Comparison of ENCODE assay signal across 11 cellular contexts in genomic region chr12:69583203-69583602, GRCh38. TPM values are rescaled to one million over a fixed set of nuclear protein-coding genes. Genes with fewer than 3 reads are reported as not detected.
DNase-seq lines count a peak whose midpoint lies in the region; ATAC-seq and TF ChIP-seq lines count a peak whose summit lies in the region.
"Had no signal": no experiment of that assay in that cellular context is flagged by ENCODE, and none has a peak within 500 bp of the region (broad histone marks: within the 10 kb centered on the region; RNA-seq: fewer than 3 reads in every experiment).

No MANE protein-coding gene starts in this region.

- peaks cover 23% of the 10 kb centered on the region for H4K20me1 ChIP-seq in PC-3 (ENCODE audit: low read length)

- peaks cover 16% of the 10 kb centered on the region for H3K4me1 Mint-ChIP-seq in stimulated activated naive CD8-positive, alpha-beta T cell treated with anti-CD3 and anti-CD28 coated beads, Interleukin-15, amount 100 ng/mL, for 72 hours

- ATAC-seq in PC-3: no peak
- no peak for ATAC-seq in stimulated activated naive CD8-positive, alpha-beta T cell treated with anti-CD3 and anti-CD28 coated beads, Interleukin-15, amount 100 ng/mL, for 72 hours
- ATAC-seq in sciatic nerve: no peak
- ATAC-seq: left cardiac atrium had no signal

- no peaks in the 10 kb centered on the region for H3K27me3 ChIP-seq in PC-3 (ENCODE audit: low read length)
- H3K27me3 ChIP-seq: SJSA1 had no signal

- H3K9me2 ChIP-seq in PC-3 (replicated peaks; ENCODE audit: low read length): no peaks in the 10 kb centered on the region

- H2AFZ ChIP-seq in PC-3 (ENCODE audit: low read length): no peak overlapping the region

- peaks cover 30% of the 10 kb centered on the region for H3K79me2 ChIP-seq in PC-3 (ENCODE audit: low read length)

- H3K27ac ChIP-seq in PC-3 (ENCODE audit: low read length): no peak overlapping the region
- H3K27ac ChIP-seq: SJSA1 had no signal

- no peaks in the 10 kb centered on the region for H3K9me3 Mint-ChIP-seq in stimulated activated naive CD8-positive, alpha-beta T cell treated with anti-CD3 and anti-CD28 coated beads, Interleukin-15, amount 100 ng/mL, for 72 hours

- no TSS peak for BruUV-seq in PC-3 (replicated peaks; lab: Mats Ljungman, UMichigan)

- in situ Hi-C loops in Caki2 (cut with HindIII; ENCODE audit: low pct_unique_long_range_greater_than_20kb, low sequenced_read_pairs): no loop called here

- H3K9ac ChIP-seq in PC-3 (ENCODE audit: low read length): no peak overlapping the region

- H3K9me3 ChIP-seq in PC-3 (ENCODE audit: low read length): no peaks in the 10 kb centered on the region
- H3K9me3 ChIP-seq: SJSA1 had no signal

- H3K4me2 ChIP-seq in PC-3 (ENCODE audit: low read length): no peak overlapping the region

- intact Hi-C loops in PC-3 (cut with micrococcal nuclease): no loop called here
- intact Hi-C loops in sciatic nerve (cut with DNase I): no loop called here

- 0 out of 2 replicates have a peak, but pooled peaks have one; percentile 15 for TF ChIP-seq CTCF in PC-3 (conservative IDR thresholded peaks at IDR 0.05; ENCODE audit: low read depth, low read length)
- TF ChIP-seq CTCF in GM10248 (IDR thresholded peaks at IDR 0.05; ENCODE audit: control extremely low read depth, extremely low read depth, low read depth, missing control alignments): no peak

- H3K4me3 Mint-ChIP-seq in stimulated activated naive CD8-positive, alpha-beta T cell treated with anti-CD3 and anti-CD28 coated beads, Interleukin-15, amount 100 ng/mL, for 72 hours: no peak overlapping the region

- H3F3A ChIP-seq in PC-3 (ENCODE audit: low read length, unreplicated experiment): no peaks in the 10 kb centered on the region

- no peak overlapping the region for H3K27ac Mint-ChIP-seq in stimulated activated naive CD8-positive, alpha-beta T cell treated with anti-CD3 and anti-CD28 coated beads, Interleukin-15, amount 100 ng/mL, for 72 hours

- no peak overlapping the region for H3K4me3 ChIP-seq in PC-3 (ENCODE audit: low read length)
- H3K4me3 ChIP-seq: SJSA1 had no signal

- peaks cover 18% of the 10 kb centered on the region for H3K36me3 ChIP-seq in PC-3 (ENCODE audit: low read depth, low read length)

- H3K27me3 Mint-ChIP-seq in stimulated activated naive CD8-positive, alpha-beta T cell treated with anti-CD3 and anti-CD28 coated beads, Interleukin-15, amount 100 ng/mL, for 72 hours: no peaks in the 10 kb centered on the region

- H3K4me1 ChIP-seq in PC-3 (ENCODE audit: insufficient read depth, low read length): peaks cover 10% of the 10 kb centered on the region

- DNase-seq in Caki2 (ENCODE audit: low read depth) (peak; percentile 20), HCEC 1CT (peak; percentile 32), PC-3 (peak; percentile 38), iPS DF 4.7 (ENCODE audit: extremely low read depth, low spot score) (peak; percentile 36), sciatic nerve (ENCODE audit: low spot score) (no peak), amniotic stem cell (lab: John Stamatoyannopoulos, UW) (no peak), GM10248 (ENCODE audit: extremely low spot score) (no peak)
- DNase-seq in stimulated activated naive CD8-positive, alpha-beta T cell treated with anti-CD3 and anti-CD28 coated beads, Interleukin-15, amount 100 ng/mL, for 72 hours: no peak
- DNase-seq: left cardiac atrium, occipital lobe had no signal

- CTCF ChIA-PET in PC-3 (lab: Charles Lee) (no interaction called here), GM10248 (lab: Yijun Ruan, JAX) (interaction anchor here (0.9 to 9.6 kb wide), 3 partner anchors 12 to 225 kb away, joined by 3 to 76 read pairs (median 8); no protein-coding TSS in a partner anchor)

- POLR2A ChIA-PET in PC-3 (lab: Charles Lee; ENCODE audit: unreplicated experiment) (no interaction called here), GM10248 (lab: Yijun Ruan, JAX) (no interaction called here)

RNA-seq across cellular contexts. Expression of gene CCT2, which starts 2.1 kb away (rescaled TPM):
- total RNA-seq in Caki2 (2014; rRNA removed; shearing (Covaris generic); ENCODE audit: low replicate concordance): 577 and 641 TPM in 2 replicates
- total RNA-seq in PC-3 (2014; rRNA removed): 306 and 345 TPM in 2 replicates
- 110 TPM for total RNA-seq in sciatic nerve

RNA-seq across cellular contexts. Expression of gene LRRC10, which starts 27.5 kb away (rescaled TPM):
- total RNA-seq in Caki2 (2014; rRNA removed; shearing (Covaris generic); ENCODE audit: low replicate concordance): not detected in 2 replicates
- total RNA-seq in PC-3 (2014; rRNA removed) (not detected in 2 replicates), sciatic nerve (not detected)
- total RNA-seq: occipital lobe, SJSA1 had no signal

Comparison
In these comparisons a context has a peak if more than half of its experiments do, and no peak if none do; other contexts are left out.
1. DNase-seq: peak in Caki2 (single experiment), HCEC 1CT (single experiment), PC-3 (single experiment) and iPS DF 4.7 (single experiment); none in stimulated activated naive CD8-positive, alpha-beta T cell treated with anti-CD3 and anti-CD28 coated beads, Interleukin-15, amount 100 ng/mL, for 72 hours (0 of 2), sciatic nerve (single experiment), amniotic stem cell (single experiment) and GM10248 (single experiment).